Comparison of ENCODE assay signal across 26 cellular contexts in the genomic region with DNA sequence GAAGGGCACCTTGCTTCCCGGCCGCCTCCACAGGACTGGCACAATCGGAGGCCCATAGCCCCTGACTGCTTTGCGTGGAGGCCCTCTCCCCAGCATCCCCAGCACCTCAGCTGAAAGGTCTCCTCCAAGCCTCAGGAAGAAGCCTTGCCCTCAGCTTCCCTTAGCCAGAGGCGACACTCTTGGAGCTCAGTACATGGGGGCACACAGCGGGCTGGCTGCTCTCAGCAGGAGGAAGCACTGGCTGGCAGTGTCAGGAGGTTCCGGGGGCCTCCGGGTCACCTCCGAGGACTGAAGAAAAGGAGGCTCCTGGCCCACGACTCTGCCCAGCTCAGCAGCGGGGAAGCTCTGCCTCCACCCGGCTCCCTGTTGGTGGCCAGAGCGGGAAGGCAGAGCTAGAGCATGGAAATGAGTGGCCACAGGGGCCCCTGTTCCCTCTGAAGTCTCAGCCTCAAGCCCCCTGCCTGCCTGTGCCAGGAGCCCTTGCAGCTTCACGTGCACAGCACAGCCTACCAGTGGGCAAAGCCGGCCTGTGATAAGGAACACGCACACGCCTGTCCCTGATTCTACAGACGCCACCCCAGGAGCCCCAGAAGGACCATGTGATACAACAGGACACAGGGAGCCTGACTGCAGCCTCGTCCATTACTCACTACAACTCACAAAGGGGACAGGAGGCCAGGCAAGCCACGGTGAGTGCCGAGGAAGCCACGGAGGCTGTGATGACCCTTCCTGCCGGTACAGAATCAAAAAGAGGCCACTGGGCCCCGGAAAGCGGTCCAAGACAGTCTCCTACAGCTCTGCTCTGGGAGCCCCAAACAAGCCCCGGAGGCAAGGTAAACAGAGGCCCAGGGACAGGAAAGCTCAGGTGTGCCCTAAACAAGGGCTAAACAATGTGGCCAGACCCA. TPM values are rescaled to one million over a fixed set of nuclear protein-coding genes. Genes with fewer than 3 reads are reported as not detected.
DNase-seq lines count a peak whose midpoint lies in the region; ATAC-seq and TF ChIP-seq lines count a peak whose summit lies in the region.
"Had no signal": no experiment of that assay in that cellular context is flagged by ENCODE, and none has a peak within 500 bp of the region (broad histone marks: within the 10 kb centered on the region; RNA-seq: fewer than 3 reads in every experiment).

No MANE protein-coding gene starts in this region.

- H3K9me3 Mint-ChIP-seq in IgD-negative memory B cell (no peaks in the 10 kb centered on the region), memory B cell (no peaks in the 10 kb centered on the region)
- H3K9me3 Mint-ChIP-seq: activated naive CD8-positive, alpha-beta T cell treated with anti-CD3 and anti-CD28 coated beads for 36 hours; activated T-cell treated with anti-CD3 and anti-CD28 coated beads, Interleukin-2, amount 50 U/mL, for 24 hours; naive thymus-derived CD8-positive, alpha-beta T cell had no signal

- ATAC-seq in Right ventricle myocardium inferior (no peak), left ventricle myocardium superior (no peak), memory B cell (ENCODE audit: low read depth) (no peak), upper lobe of right lung (no peak), upper lobe of left lung (ENCODE audit: low FRiP score in 2 of 2) (no peak)
- ATAC-seq: activated CD8-positive, alpha-beta T cell treated with anti-CD3 and anti-CD28 coated beads, Interleukin-2, amount 10 ng/mL, durations not matched to agents 7 days and 5 days; gastroesophageal sphincter; HCT116; K562; naive thymus-derived CD8-positive, alpha-beta T cell; right lobe of liver had no signal

- H3K36me3 Mint-ChIP-seq in IgD-negative memory B cell (peaks cover 3% of the 10 kb centered on the region), memory B cell (peaks cover 6% of the 10 kb centered on the region)

- TF ChIP-seq EP300 in upper lobe of left lung (IDR thresholded peaks at IDR 0.05) (no peak), esophagus muscularis mucosa (IDR thresholded peaks at IDR 0.05) (no peak)

- no peak overlapping the region for H3K4me3 ChIP-seq in upper lobe of right lung
- H3K4me3 ChIP-seq in upper lobe of left lung, result no peak overlapping the region
- no peak overlapping the region for H3K4me3 ChIP-seq in esophagus muscularis mucosa
- H3K4me3 ChIP-seq: gastroesophageal sphincter, K562, right lobe of liver had no signal

- no peaks in the 10 kb centered on the region for H3K36me3 ChIP-seq in upper lobe of right lung
- peaks cover 0 to 14% (median 4%) of the 10 kb centered on the region in 4 donors for H3K36me3 ChIP-seq in upper lobe of left lung
- H3K36me3 ChIP-seq in esophagus muscularis mucosa, result peaks cover 0 to 21% (median 18%) of the 10 kb centered on the region in 4 donors
- H3K36me3 ChIP-seq: right lobe of liver had no signal

- H3K4me1 Mint-ChIP-seq in IgD-negative memory B cell (peaks cover 16 to 22% (median 18%) of the 10 kb centered on the region in 3 donors), memory B cell (peaks cover 12% of the 10 kb centered on the region)

- WGBS in upper lobe of left lung, 2 donors, result 92 to 97% methylated on average over 7 to 26 of the region's 26 CpGs
- 98% methylated on average over 11 of the region's 26 CpGs for WGBS in esophagus muscularis mucosa

- H3K27me3 Mint-ChIP-seq in IgD-negative memory B cell (no peaks in the 10 kb centered on the region), memory B cell (no peaks in the 10 kb centered on the region)
- H3K27me3 Mint-ChIP-seq: activated naive CD8-positive, alpha-beta T cell treated with anti-CD3 and anti-CD28 coated beads for 36 hours; activated T-cell treated with anti-CD3 and anti-CD28 coated beads, Interleukin-2, amount 50 U/mL, for 24 hours; naive thymus-derived CD8-positive, alpha-beta T cell had no signal

- no peak for TF ChIP-seq POLR2A in upper lobe of left lung (IDR thresholded peaks at IDR 0.05)
- TF ChIP-seq POLR2A in esophagus muscularis mucosa (IDR thresholded peaks at IDR 0.05; ENCODE audit: low read depth), result no peak

- no peaks in the 10 kb centered on the region for H3K9me3 ChIP-seq in upper lobe of right lung
- H3K9me3 ChIP-seq in upper lobe of left lung, result no peaks in the 10 kb centered on the region
- no peaks in the 10 kb centered on the region for H3K9me3 ChIP-seq in esophagus muscularis mucosa
- H3K9me3 ChIP-seq: gastroesophageal sphincter, right lobe of liver had no signal

- DNase-seq in Right ventricle myocardium inferior (ENCODE audit: missing footprints) (peak; percentile 50), left ventricle myocardium superior (no peak), memory B cell (ENCODE audit: low spot score in 2 of 2) (no peak), upper lobe of right lung (peak; percentile 58), upper lobe of left lung (no peak), esophagus muscularis mucosa (ENCODE audit: extremely low spot score) (no peak)
- DNase-seq in activated CD4-positive, alpha-beta T cell treated with anti-CD3 and anti-CD28 coated beads for 4 hours, result no peak
- DNase-seq: ACHN; activated CD8-positive, alpha-beta T cell treated with anti-CD3 and anti-CD28 coated beads, Interleukin-2, amount 10 ng/mL, durations not matched to agents 7 days and 5 days; activated naive CD8-positive, alpha-beta T cell treated with anti-CD3 and anti-CD28 coated beads for 36 hours; activated T-cell treated with anti-CD3 and anti-CD28 coated beads, Interleukin-2, amount 50 U/mL, for 24 hours; effector CD8-positive, alpha-beta T cell; MM.1S; NCI-H1436 treated with DMSO at 0.1 percent for 48 hours; NCI-H524; stimulated activated CD4-positive, alpha-beta T cell treated with anti-CD3 and anti-CD28 coated beads, Interleukin-15, amount 100 ng/mL, for 24 hours; T-helper 9 cell had no signal

- no peak overlapping the region for H3K4me3 Mint-ChIP-seq in IgD-negative memory B cell
- no peak overlapping the region for H3K4me3 Mint-ChIP-seq in memory B cell
- H3K4me3 Mint-ChIP-seq: activated CD8-positive, alpha-beta T cell treated with anti-CD3 and anti-CD28 coated beads, Interleukin-2, amount 10 ng/mL, durations not matched to agents 7 days and 5 days; activated naive CD8-positive, alpha-beta T cell treated with anti-CD3 and anti-CD28 coated beads for 36 hours; activated T-cell treated with anti-CD3 and anti-CD28 coated beads, Interleukin-2, amount 50 U/mL, for 24 hours; naive thymus-derived CD8-positive, alpha-beta T cell had no signal

- intact Hi-C loops in Right ventricle myocardium inferior (cut with DNase I), result no loop called here
- intact Hi-C loops in left ventricle myocardium superior (cut with micrococcal nuclease), result no loop called here
- intact Hi-C loops in upper lobe of right lung (cut with DNase I), result no loop called here
- intact Hi-C loops in esophagus muscularis mucosa (cut with DNase I), result no loop called here

- TF ChIP-seq CTCF in upper lobe of right lung (IDR thresholded peaks at IDR 0.05) (no peak), upper lobe of left lung (IDR thresholded peaks at IDR 0.05) (no peak), esophagus muscularis mucosa (IDR thresholded peaks at IDR 0.05) (no peak)

- H3K27ac Mint-ChIP-seq in IgD-negative memory B cell (peak overlapping the region in 2 of 3 donors; percentile 31 to 82), memory B cell (peak overlapping the region; percentile 19)
- H3K27ac Mint-ChIP-seq: activated CD8-positive, alpha-beta T cell treated with anti-CD3 and anti-CD28 coated beads, Interleukin-2, amount 10 ng/mL, durations not matched to agents 7 days and 5 days; activated naive CD8-positive, alpha-beta T cell treated with anti-CD3 and anti-CD28 coated beads for 36 hours; activated T-cell treated with anti-CD3 and anti-CD28 coated beads, Interleukin-2, amount 50 U/mL, for 24 hours had no signal

- H3K27me3 ChIP-seq in upper lobe of right lung, result no peaks in the 10 kb centered on the region
- no peaks in the 10 kb centered on the region for H3K27me3 ChIP-seq in upper lobe of left lung
- H3K27me3 ChIP-seq in esophagus muscularis mucosa, result no peaks in the 10 kb centered on the region
- H3K27me3 ChIP-seq: gastroesophageal sphincter, right lobe of liver had no signal

- H3K4me1 ChIP-seq in upper lobe of right lung (no peaks in the 10 kb centered on the region), upper lobe of left lung (peaks cover 0 to 12% (median 2%) of the 10 kb centered on the region in 4 donors), esophagus muscularis mucosa (peaks cover 0 to 29% (median 16%) of the 10 kb centered on the region in 4 donors)
- H3K4me1 ChIP-seq: parathyroid adenoma, right lobe of liver had no signal

- H3K27ac ChIP-seq in upper lobe of right lung (no peak overlapping the region), upper lobe of left lung (no peak overlapping the region), esophagus muscularis mucosa (replicated peaks in 1 of 4) (no peak overlapping the region)
- H3K27ac ChIP-seq: C4-2B, gastroesophageal sphincter, parathyroid adenoma, right lobe of liver, RWPE1 had no signal

RNA-seq across cellular contexts. Expression of a gene that starts 15.5 kb away (rescaled TPM):
- total RNA-seq in Right ventricle myocardium inferior, result 30.7 TPM
- total RNA-seq in left ventricle myocardium superior, result 25.6 TPM
- polyA plus RNA-seq in IgD-negative memory B cell, result 2.8 TPM
- 44.1 TPM for total RNA-seq in upper lobe of right lung
- total RNA-seq in upper lobe of left lung, result 100 to 1,000 TPM in 1 of 6 donors, 10 to 100 TPM in 5; 16.1 to 108 (median 45.0) TPM
- total RNA-seq in esophagus muscularis mucosa, result 100 to 1,000 TPM in 1 of 4 donors, 10 to 100 TPM in 3; 59.4 to 119 (median 76.1) TPM

Comparison
In these comparisons a context has a peak if more than half of its experiments do, and no peak if none do; other contexts are left out.
1. DNase-seq: peak in Right ventricle myocardium inferior (single experiment) and upper lobe of right lung (single experiment); none in left ventricle myocardium superior (single experiment), memory B cell (0 of 2), activated CD4-positive, alpha-beta T cell treated with anti-CD3 and anti-CD28 coated beads for 4 hours (0 of 2), upper lobe of left lung (0 of 2) and esophagus muscularis mucosa (single experiment).